ENCODE assay signal across 11 cellular contexts in genomic region chr10:6583447-6583846, GRCh38. TPM values are rescaled to one million over a fixed set of nuclear protein-coding genes. Genes with fewer than 3 reads are reported as not detected.
DNase-seq lines count a peak whose midpoint lies in the region; ATAC-seq and TF ChIP-seq lines count a peak whose summit lies in the region.
"Had no signal": no experiment of that assay in that cellular context is flagged by ENCODE, and none has a peak within 500 bp of the region (broad histone marks: within the 10 kb centered on the region; RNA-seq: fewer than 3 reads in every experiment).

No MANE protein-coding gene starts in this region.

- peaks cover 6% of the 10 kb centered on the region for H3K36me3 ChIP-seq in CD4-positive, alpha-beta memory T cell (ENCODE audit: insufficient read depth, low read length)
- H3K36me3 ChIP-seq in heart left ventricle: no peaks in the 10 kb centered on the region
- H3K36me3 ChIP-seq: esophagus muscularis mucosa had no signal

- H3K27ac Mint-ChIP-seq in CD4-positive, alpha-beta memory T cell: peak overlapping the region; percentile 93 to 99 (median 96)
- peak overlapping the region; percentile 96 for H3K27ac Mint-ChIP-seq in activated CD4-positive, alpha-beta memory T cell treated with anti-CD3 and anti-CD28 coated beads for 36 hours
- H3K27ac Mint-ChIP-seq in activated naive CD8-positive, alpha-beta T cell treated with anti-CD3 and anti-CD28 coated beads for 36 hours: peak overlapping the region; percentile 96

- peaks cover 52 to 66% of the 10 kb centered on the region in 2 donors for H3K36me3 Mint-ChIP-seq in CD4-positive, alpha-beta memory T cell
- H3K36me3 Mint-ChIP-seq in activated CD4-positive, alpha-beta memory T cell treated with anti-CD3 and anti-CD28 coated beads for 36 hours: peaks cover 70% of the 10 kb centered on the region
- peaks cover 78% of the 10 kb centered on the region for H3K36me3 Mint-ChIP-seq in activated naive CD8-positive, alpha-beta T cell treated with anti-CD3 and anti-CD28 coated beads for 36 hours
- H3K36me3 Mint-ChIP-seq: brain had no signal

- H3K4me1 ChIP-seq in CD4-positive, alpha-beta memory T cell (ENCODE audit: insufficient read depth, low read length): peaks cover 61% of the 10 kb centered on the region
- peaks cover 0 to 15% (median 0%) of the 10 kb centered on the region in 12 donors for H3K4me1 ChIP-seq in heart left ventricle

- H3K9me3 ChIP-seq in CD4-positive, alpha-beta memory T cell (ENCODE audit: control insufficient read depth in 1 of 2, low read length in 2 of 2): no peaks in the 10 kb centered on the region
- no peaks in the 10 kb centered on the region for H3K9me3 ChIP-seq in heart left ventricle
- H3K9me3 ChIP-seq: esophagus muscularis mucosa had no signal

- no peak for TF ChIP-seq POLR2A in heart left ventricle (IDR thresholded peaks at IDR 0.05)

- ATAC-seq in heart left ventricle: no peak

- 68 to 75% (median 71%) methylated on average over 10 of the region's 10 CpGs for WGBS in heart left ventricle, 4 donors

- H3K4me3 ChIP-seq in CD4-positive, alpha-beta memory T cell (ENCODE audit: low read length in 2 of 2): peak overlapping the region; percentile 62 to 93
- peak overlapping the region in 1 of 12 donors; percentile 37 for H3K4me3 ChIP-seq in heart left ventricle
- H3K4me3 ChIP-seq: esophagus muscularis mucosa had no signal

- POLR2A ChIA-PET in CD4-positive, alpha-beta memory T cell (lab: Charles Lee; ENCODE audit: partially characterized antibody): interaction anchor here (0.7 to 12.4 kb wide), 13 partner anchors 12 to 1451 kb away, joined by 3 to 355 read pairs (median 7); partner anchors contain the start of gene FBH1
- POLR2A ChIA-PET in activated CD4-positive, alpha-beta memory T cell treated with anti-CD3 and anti-CD28 coated beads for 36 hours (lab: Charles Lee): interaction anchor here (1.0 to 4.0 kb wide), 8 partner anchors 9 to 110 kb away, joined by 4 to 33 read pairs (median 5); no protein-coding TSS in a partner anchor

- H3K27me3 ChIP-seq in CD4-positive, alpha-beta memory T cell (ENCODE audit: insufficient read depth, low read length): no peaks in the 10 kb centered on the region
- H3K27me3 ChIP-seq in heart left ventricle: peaks cover 0 to 56% (median 21%) of the 10 kb centered on the region in 9 donors

- peak; percentile 61 to 77 (median 71) for DNase-seq in CD4-positive, alpha-beta memory T cell
- peak; percentile 88 for DNase-seq in activated CD4-positive, alpha-beta memory T cell treated with anti-CD3 and anti-CD28 coated beads for 36 hours
- DNase-seq in activated naive CD8-positive, alpha-beta T cell treated with anti-CD3 and anti-CD28 coated beads for 36 hours: peak; percentile 83
- DNase-seq in stimulated activated CD4-positive, alpha-beta T cell treated with anti-CD3 and anti-CD28 coated beads, Interleukin-4, amount 100 ng/mL, for 24 hours: peak; percentile 73
- no peak for DNase-seq in posterior cingulate gyrus
- DNase-seq in heart left ventricle: no peak
- no peak for DNase-seq in GM20000 (ENCODE audit: low spot score)
- no peak for DNase-seq in iPS-NIHi11 (ENCODE audit: low spot score)
- DNase-seq: naive B cell had no signal

- TF ChIP-seq CTCF in heart left ventricle (IDR thresholded peaks at IDR 0.05) (no peak), GM20000 (IDR thresholded peaks at IDR 0.05; ENCODE audit: extremely low read depth, missing control alignments) (no peak)

- H3K4me1 Mint-ChIP-seq in CD4-positive, alpha-beta memory T cell: peaks cover 36 to 85% (median 58%) of the 10 kb centered on the region in 4 donors
- peaks cover 60% of the 10 kb centered on the region for H3K4me1 Mint-ChIP-seq in activated CD4-positive, alpha-beta memory T cell treated with anti-CD3 and anti-CD28 coated beads for 36 hours (ENCODE audit: low read depth)
- peaks cover 52% of the 10 kb centered on the region for H3K4me1 Mint-ChIP-seq in activated naive CD8-positive, alpha-beta T cell treated with anti-CD3 and anti-CD28 coated beads for 36 hours

- peak overlapping the region; percentile 90 to 99 (median 94) for H3K4me3 Mint-ChIP-seq in CD4-positive, alpha-beta memory T cell
- peak overlapping the region; percentile 90 for H3K4me3 Mint-ChIP-seq in activated CD4-positive, alpha-beta memory T cell treated with anti-CD3 and anti-CD28 coated beads for 36 hours
- peak overlapping the region; percentile 97 for H3K4me3 Mint-ChIP-seq in activated naive CD8-positive, alpha-beta T cell treated with anti-CD3 and anti-CD28 coated beads for 36 hours

- H3K27ac ChIP-seq in CD4-positive, alpha-beta memory T cell (ENCODE audit: low read depth, low read length): peak overlapping the region; percentile 90
- H3K27ac ChIP-seq in heart left ventricle: peak overlapping the region in 1 of 12 donors; percentile 42
- H3K27ac ChIP-seq: esophagus muscularis mucosa had no signal

- intact Hi-C loops in CD4-positive, alpha-beta memory T cell (cut with micrococcal nuclease): loop anchor here (1.0 kb wide), 1 partner anchor 9 kb away; no protein-coding TSS in a partner anchor
- intact Hi-C loops in activated CD4-positive, alpha-beta memory T cell treated with anti-CD3 and anti-CD28 coated beads for 36 hours (cut with micrococcal nuclease): loop anchor here (1.0 to 5.0 kb wide), 4 partner anchors 9 to 531 kb away; partner anchors contain the start of gene PFKFB3
- intact Hi-C loops in posterior cingulate gyrus (cut with DNase I): no loop called here
- intact Hi-C loops in heart left ventricle (cut with DNase I): loop anchor here in 4 of 10 donors (5.0 to 10.0 kb wide), 3 partner anchors 84 to 94 kb away; no protein-coding TSS in a partner anchor

- no peaks in the 10 kb centered on the region for H3K9me3 Mint-ChIP-seq in CD4-positive, alpha-beta memory T cell
- H3K9me3 Mint-ChIP-seq in activated CD4-positive, alpha-beta memory T cell treated with anti-CD3 and anti-CD28 coated beads for 36 hours: no peaks in the 10 kb centered on the region
- peaks cover 2% of the 10 kb centered on the region for H3K9me3 Mint-ChIP-seq in activated naive CD8-positive, alpha-beta T cell treated with anti-CD3 and anti-CD28 coated beads for 36 hours
- H3K9me3 Mint-ChIP-seq: naive B cell had no signal

- H3K27me3 Mint-ChIP-seq in CD4-positive, alpha-beta memory T cell: no peaks in the 10 kb centered on the region
- no peaks in the 10 kb centered on the region for H3K27me3 Mint-ChIP-seq in activated CD4-positive, alpha-beta memory T cell treated with anti-CD3 and anti-CD28 coated beads for 36 hours
- H3K27me3 Mint-ChIP-seq in activated naive CD8-positive, alpha-beta T cell treated with anti-CD3 and anti-CD28 coated beads for 36 hours: no peaks in the 10 kb centered on the region

- CTCF ChIA-PET in CD4-positive, alpha-beta memory T cell (lab: Charles Lee; ENCODE audit: partially characterized antibody): interaction anchor here (0.8 to 6.5 kb wide), 9 partner anchors 11 to 117 kb away, joined by 3 to 106 read pairs (median 19); no protein-coding TSS in a partner anchor
- CTCF ChIA-PET in activated CD4-positive, alpha-beta memory T cell treated with anti-CD3 and anti-CD28 coated beads for 36 hours (lab: Charles Lee): interaction anchor here (1.2 to 5.3 kb wide), 5 partner anchors 9 to 83 kb away, joined by 4 to 35 read pairs (median 17); no protein-coding TSS in a partner anchor

RNA-seq across cellular contexts. Expression of gene PRKCQ, which starts 3.4 kb away (rescaled TPM):
- 10 to 100 TPM; 70.5 to 71.5 TPM for total RNA-seq in CD4-positive, alpha-beta memory T cell
- polyA plus RNA-seq in CD4-positive, alpha-beta memory T cell: 10 to 100 TPM; 45.0 to 77.1 TPM
- total RNA-seq in activated CD4-positive, alpha-beta memory T cell treated with anti-CD3 and anti-CD28 coated beads for 36 hours: 10 to 100 TPM; 44.3 to 45.2 TPM
- total RNA-seq in activated naive CD8-positive, alpha-beta T cell treated with anti-CD3 and anti-CD28 coated beads for 36 hours: 10 to 100 TPM; 44.9 to 45.9 TPM
- total RNA-seq in heart left ventricle: 1 to 10 TPM in 1 of 9 donors, under 1 TPM in 7, not detected in 1; 0.06 to 2.0 (median 0.17) TPM
- polyA plus RNA-seq in heart left ventricle: under 1 TPM; 0.04 TPM

Comparison
In these comparisons a context has a peak if more than half of its experiments do, and no peak if none do; other contexts are left out.
1. DNase-seq: peak in CD4-positive, alpha-beta memory T cell (5 of 5), activated CD4-positive, alpha-beta memory T cell treated with anti-CD3 and anti-CD28 coated beads for 36 hours (single experiment), activated naive CD8-positive, alpha-beta T cell treated with anti-CD3 and anti-CD28 coated beads for 36 hours (single experiment) and stimulated activated CD4-positive, alpha-beta T cell treated with anti-CD3 and anti-CD28 coated beads, Interleukin-4, amount 100 ng/mL, for 24 hours (single experiment); none in posterior cingulate gyrus (0 of 10), heart left ventricle (0 of 5), GM20000 (single experiment) and iPS-NIHi11 (single experiment).
2. RNA of gene PRKCQ, which starts 3.4 kb away (total RNA-seq): 70.5 to 71.5 TPM in CD4-positive, alpha-beta memory T cell, 44.9 to 45.9 TPM in activated naive CD8-positive, alpha-beta T cell treated with anti-CD3 and anti-CD28 coated beads for 36 hours and 44.3 to 45.2 TPM in activated CD4-positive, alpha-beta memory T cell treated with anti-CD3 and anti-CD28 coated beads for 36 hours; 0.06 to 2.0 TPM in heart left ventricle; every median in the first group is over 10 times any median in the second.
3. Peak in every context shown above with its lines, with median percentiles within 50 percentile points of each other: H3K27ac Mint-ChIP-seq and H3K4me3 Mint-ChIP-seq.